1 cellular context compared by ENCODE assay signal in the genomic region with DNA sequence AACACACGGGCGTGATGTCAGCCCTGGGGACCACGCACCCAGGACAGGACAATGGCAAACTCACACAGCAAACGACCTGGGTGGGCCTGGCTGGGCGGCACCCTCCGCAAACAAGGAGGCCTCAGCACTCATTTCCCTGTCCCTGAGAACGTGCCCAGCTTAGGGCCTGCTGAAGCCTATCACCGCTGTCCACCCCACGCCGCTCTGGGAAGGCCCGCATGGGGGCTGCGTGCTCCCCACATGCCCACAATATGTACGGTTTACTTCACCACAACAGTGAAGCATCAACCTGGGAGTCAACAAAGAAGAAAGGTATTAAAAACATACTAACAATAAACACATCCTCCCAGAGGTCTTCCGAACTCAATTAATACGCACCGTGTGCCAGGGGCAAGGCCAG.
TF ChIP-seq lines count a peak whose summit lies in the region.

No MANE protein-coding gene starts in this region.

TF ChIP-seq in IMR-90, 13 proteins besides CTCF, POLR2A, EP300 and RAD21:
- TF ChIP-seq BHLHE40 (IDR thresholded peaks at IDR 0.05; ENCODE audit: low read depth, low read length), result no peak
- no peak for TF ChIP-seq RCOR1 (IDR thresholded peaks at IDR 0.05; ENCODE audit: insufficient replicate concordance, low read length)
- no peak for TF ChIP-seq MAFK (IDR thresholded peaks at IDR 0.05; ENCODE audit: low read depth, low read length)
- TF ChIP-seq MAZ (IDR thresholded peaks at IDR 0.05; ENCODE audit: borderline replicate concordance, low read depth, low read length), result no peak
